Comparison of ENCODE assay signal across 10 cellular contexts in genomic region chr16:27254262-27254811, GRCh38. TPM values are rescaled to one million over a fixed set of nuclear protein-coding genes. Genes with fewer than 3 reads are reported as not detected.
DNase-seq lines count a peak whose midpoint lies in the region; ATAC-seq and TF ChIP-seq lines count a peak whose summit lies in the region.
"Had no signal": no experiment of that assay in that cellular context is flagged by ENCODE, and none has a peak within 500 bp of the region (broad histone marks: within the 10 kb centered on the region; RNA-seq: fewer than 3 reads in every experiment).

No MANE protein-coding gene starts in this region.

- DNase-seq in activated CD8-positive, alpha-beta T cell treated with anti-CD3 and anti-CD28 coated beads for 36 hours, result peak; percentile 62
- DNase-seq in natural killer cell treated with Interleukin-12 subunit alpha and Interleukin-12 subunit beta and Interleukin-15 and Interleukin-18, amount 100 ng/mL, for 72 hours (ENCODE audit: low spot score), result no peak
- DNase-seq in OCI-M1 (lab: John Stamatoyannopoulos, UW) (no peak), NCI-H526 treated with DMSO at 0.1 percent for 48 hours (lab: John Stamatoyannopoulos, UW) (no peak), HK-2 (ENCODE audit: unreplicated experiment) (no peak), NCI-H2196 (lab: John Stamatoyannopoulos, UW; ENCODE audit: unreplicated experiment) (no peak)
- DNase-seq: activated gamma-delta T cell, NCI-H1694 treated with DMSO at 0.1 percent for 48 hours had no signal

- no peak for TF ChIP-seq CTCF in activated CD8-positive, alpha-beta T cell treated with anti-CD3 and anti-CD28 coated beads for 36 hours (IDR thresholded peaks at IDR 0.05)

- H3K36me3 Mint-ChIP-seq in activated CD8-positive, alpha-beta T cell treated with anti-CD3 and anti-CD28 coated beads for 36 hours (ENCODE audit: low read depth), result peaks cover 65% of the 10 kb centered on the region
- H3K36me3 Mint-ChIP-seq in natural killer cell treated with Interleukin-12 subunit alpha and Interleukin-12 subunit beta and Interleukin-15 and Interleukin-18, amount 100 ng/mL, for 72 hours, result peaks cover 11% of the 10 kb centered on the region

- peaks cover 90% of the 10 kb centered on the region for H3K4me1 Mint-ChIP-seq in activated CD8-positive, alpha-beta T cell treated with anti-CD3 and anti-CD28 coated beads for 36 hours (ENCODE audit: low read depth)
- peaks cover 25 to 52% of the 10 kb centered on the region in 2 donors for H3K4me1 Mint-ChIP-seq in natural killer cell treated with Interleukin-12 subunit alpha and Interleukin-12 subunit beta and Interleukin-15 and Interleukin-18, amount 100 ng/mL, for 72 hours (ENCODE audit: low read depth in 2 of 2)

- no peaks in the 10 kb centered on the region for H3K27me3 Mint-ChIP-seq in activated CD8-positive, alpha-beta T cell treated with anti-CD3 and anti-CD28 coated beads for 36 hours
- H3K27me3 Mint-ChIP-seq in natural killer cell treated with Interleukin-12 subunit alpha and Interleukin-12 subunit beta and Interleukin-15 and Interleukin-18, amount 100 ng/mL, for 72 hours, result no peaks in the 10 kb centered on the region

- ATAC-seq in GM18517 (IDR thresholded peaks at IDR 0.05; ENCODE audit: unreplicated experiment), result peak; percentile 67
- ATAC-seq in HG02678 (IDR thresholded peaks at IDR 0.05; ENCODE audit: unreplicated experiment), result peak; percentile 79
- ATAC-seq in activated CD8-positive, alpha-beta T cell treated with anti-CD3 and anti-CD28 coated beads for 36 hours, result peak; percentile 68
- ATAC-seq in natural killer cell treated with Interleukin-12 subunit alpha and Interleukin-12 subunit beta and Interleukin-15 and Interleukin-18, amount 100 ng/mL, for 72 hours, result peak; percentile 79 to 91

- no peaks in the 10 kb centered on the region for H3K9me3 Mint-ChIP-seq in activated CD8-positive, alpha-beta T cell treated with anti-CD3 and anti-CD28 coated beads for 36 hours
- H3K9me3 Mint-ChIP-seq in natural killer cell treated with Interleukin-12 subunit alpha and Interleukin-12 subunit beta and Interleukin-15 and Interleukin-18, amount 100 ng/mL, for 72 hours, result no peaks in the 10 kb centered on the region

- intact Hi-C loops in activated CD8-positive, alpha-beta T cell treated with anti-CD3 and anti-CD28 coated beads for 36 hours (cut with micrococcal nuclease), result no loop called here

- POLR2A ChIA-PET in activated CD8-positive, alpha-beta T cell treated with anti-CD3 and anti-CD28 coated beads for 36 hours (lab: Charles Lee), result interaction anchor here (0.7 to 13.8 kb wide), 11 partner anchors 9 to 153 kb away, joined by 3 to 126 read pairs (median 5); no protein-coding TSS in a partner anchor

- peak overlapping the region; percentile 96 for H3K27ac Mint-ChIP-seq in activated CD8-positive, alpha-beta T cell treated with anti-CD3 and anti-CD28 coated beads for 36 hours
- peak overlapping the region; percentile 74 to 88 for H3K27ac Mint-ChIP-seq in natural killer cell treated with Interleukin-12 subunit alpha and Interleukin-12 subunit beta and Interleukin-15 and Interleukin-18, amount 100 ng/mL, for 72 hours

- CTCF ChIA-PET in activated CD8-positive, alpha-beta T cell treated with anti-CD3 and anti-CD28 coated beads for 36 hours (lab: Charles Lee), result interaction anchor here (1.0 to 3.3 kb wide), 9 partner anchors 13 to 114 kb away, joined by 3 to 19 read pairs (median 4); partner anchors contain the start of gene NSMCE1

- peak overlapping the region; percentile 50 for H3K4me3 Mint-ChIP-seq in activated CD8-positive, alpha-beta T cell treated with anti-CD3 and anti-CD28 coated beads for 36 hours
- peak overlapping the region; percentile 72 for H3K4me3 Mint-ChIP-seq in natural killer cell treated with Interleukin-12 subunit alpha and Interleukin-12 subunit beta and Interleukin-15 and Interleukin-18, amount 100 ng/mL, for 72 hours

RNA-seq across cellular contexts. Expression of gene NSMCE1, which starts 14.2 kb away (rescaled TPM):
- total RNA-seq in activated CD8-positive, alpha-beta T cell treated with anti-CD3 and anti-CD28 coated beads for 36 hours, result 100 to 1,000 TPM; 150 to 156 TPM
- total RNA-seq in natural killer cell treated with Interleukin-12 subunit alpha and Interleukin-12 subunit beta and Interleukin-15 and Interleukin-18, amount 100 ng/mL, for 72 hours, result 10 to 100 TPM; 37.7 to 50.4 TPM

RNA-seq across cellular contexts. Expression of gene KDM8, which starts 51.0 kb away (rescaled TPM):
- total RNA-seq in activated CD8-positive, alpha-beta T cell treated with anti-CD3 and anti-CD28 coated beads for 36 hours, result 10 to 100 TPM; 10.9 to 12.7 TPM
- 10 to 100 TPM in 1 of 2 donors, 1 to 10 TPM in 1; 7.3 to 12.0 TPM for total RNA-seq in natural killer cell treated with Interleukin-12 subunit alpha and Interleukin-12 subunit beta and Interleukin-15 and Interleukin-18, amount 100 ng/mL, for 72 hours

RNA-seq across cellular contexts. Expression of gene IL4R, which starts 59.4 kb away (rescaled TPM):
- total RNA-seq in activated CD8-positive, alpha-beta T cell treated with anti-CD3 and anti-CD28 coated beads for 36 hours, result 100 to 1,000 TPM; 236 to 245 TPM
- total RNA-seq in natural killer cell treated with Interleukin-12 subunit alpha and Interleukin-12 subunit beta and Interleukin-15 and Interleukin-18, amount 100 ng/mL, for 72 hours, result 100 to 1,000 TPM; 213 to 224 TPM
